ENCODE assay signal across 10 cellular contexts in the genomic region with DNA sequence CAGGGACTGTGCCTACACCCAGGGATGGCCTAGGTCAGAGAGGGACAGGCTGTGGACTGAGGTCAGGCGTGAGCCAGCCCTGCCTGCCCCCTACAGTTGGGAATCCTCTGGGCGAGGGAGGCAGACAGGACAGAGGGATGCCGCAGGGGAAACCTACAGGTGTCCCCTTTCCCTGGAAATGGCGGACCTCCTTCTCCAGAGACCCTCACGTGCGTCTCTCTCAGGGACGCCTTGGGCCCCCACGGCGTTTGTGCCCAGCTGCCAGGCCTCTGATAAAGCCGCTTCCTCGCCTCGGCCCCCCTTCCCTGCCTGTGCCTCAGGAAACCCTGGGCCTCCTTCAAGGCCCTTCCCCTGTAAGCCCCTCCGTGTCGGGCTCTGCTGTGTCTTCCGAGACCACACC.
A peak's percentile ranks its signal among the peaks of the same experiment; 100 is the strongest.
DNase-seq lines count a peak whose midpoint lies in the region; ATAC-seq and TF ChIP-seq lines count a peak whose summit lies in the region.
"Had no signal": no experiment of that assay in that cellular context is flagged by ENCODE, and none has a peak within 500 bp of the region (broad histone marks: within the 10 kb centered on the region; RNA-seq: fewer than 3 reads in every experiment).

No MANE protein-coding gene starts in this region.

- peak overlapping the region; percentile 73 for H3K27ac Mint-ChIP-seq in activated CD4-positive, alpha-beta T cell treated with anti-CD3 and anti-CD28 coated beads for 36 hours
- H3K27ac Mint-ChIP-seq in chondrocyte (ENCODE audit: unreplicated experiment): peak overlapping the region; percentile 95

- no peaks in the 10 kb centered on the region for H3K9me3 ChIP-seq in muscle layer of colon (ENCODE audit: low read length)
- no peaks in the 10 kb centered on the region for H3K9me3 ChIP-seq in tibial nerve

- H3K36me3 Mint-ChIP-seq in activated CD4-positive, alpha-beta T cell treated with anti-CD3 and anti-CD28 coated beads for 36 hours (ENCODE audit: low read depth): no peaks in the 10 kb centered on the region
- no peaks in the 10 kb centered on the region for H3K36me3 Mint-ChIP-seq in chondrocyte (ENCODE audit: low read depth)

- H3K27me3 Mint-ChIP-seq in activated CD4-positive, alpha-beta T cell treated with anti-CD3 and anti-CD28 coated beads for 36 hours: no peaks in the 10 kb centered on the region
- H3K27me3 Mint-ChIP-seq in chondrocyte (ENCODE audit: low read depth): no peaks in the 10 kb centered on the region

- POLR2A ChIA-PET in activated CD4-positive, alpha-beta T cell treated with anti-CD3 and anti-CD28 coated beads for 36 hours (lab: Charles Lee): no interaction called here

- no peaks in the 10 kb centered on the region for H3K9me3 Mint-ChIP-seq in activated CD4-positive, alpha-beta T cell treated with anti-CD3 and anti-CD28 coated beads for 36 hours (ENCODE audit: low read depth)
- H3K9me3 Mint-ChIP-seq in chondrocyte (ENCODE audit: low read depth): no peaks in the 10 kb centered on the region
- H3K9me3 Mint-ChIP-seq: nephron progenitor cell had no signal

- H3K27ac ChIP-seq in muscle layer of colon (ENCODE audit: low read depth, low read length) (peak overlapping the region; percentile 82), tibial nerve (peak overlapping the region; percentile 81 to 96 (median 92))

- H3K4me3 Mint-ChIP-seq in activated CD4-positive, alpha-beta T cell treated with anti-CD3 and anti-CD28 coated beads for 36 hours: no peak overlapping the region
- peak overlapping the region; percentile 12 for H3K4me3 Mint-ChIP-seq in chondrocyte (ENCODE audit: unreplicated experiment)
- H3K4me3 Mint-ChIP-seq: nephron progenitor cell had no signal

- CTCF ChIA-PET in activated CD4-positive, alpha-beta T cell treated with anti-CD3 and anti-CD28 coated beads for 36 hours (lab: Charles Lee): no interaction called here

- no peaks in the 10 kb centered on the region for H3K36me3 ChIP-seq in muscle layer of colon (ENCODE audit: insufficient read depth, low read length)
- no peaks in the 10 kb centered on the region for H3K36me3 ChIP-seq in tibial nerve

- ATAC-seq in activated CD4-positive, alpha-beta T cell treated with anti-CD3 and anti-CD28 coated beads for 36 hours: no peak
- no peak for ATAC-seq in omental fat pad (ENCODE audit: low FRiP score)

- DNase-seq in activated CD4-positive, alpha-beta T cell treated with anti-CD3 and anti-CD28 coated beads for 36 hours: no peak
- no peak for DNase-seq in activated CD4-positive, alpha-beta T cell treated with anti-CD3 and anti-CD28 coated beads for 4 hours
- DNase-seq in chondrocyte (ENCODE audit: low spot score) (no peak), tibial nerve (ENCODE audit: low spot score in 2 of 2) (no peak), omental fat pad (ENCODE audit: low spot score) (no peak), dedifferentiated amniotic fluid mesenchymal stem cell (ENCODE audit: extremely low spot score) (no peak), NCI-H2196 (lab: John Stamatoyannopoulos, UW; ENCODE audit: unreplicated experiment) (no peak)
- DNase-seq: NCI-H526, nephron progenitor cell had no signal

- H3K4me3 ChIP-seq in muscle layer of colon (ENCODE audit: low read depth in 1 of 2, low read length in 2 of 2): peak overlapping the region; percentile 6 to 44
- peak overlapping the region; percentile 20 to 50 (median 30) for H3K4me3 ChIP-seq in tibial nerve

- TF ChIP-seq CTCF in chondrocyte (IDR thresholded peaks at IDR 0.05): no peak
- no peak for TF ChIP-seq CTCF in tibial nerve (IDR thresholded peaks at IDR 0.05)
- no peak for TF ChIP-seq CTCF in omental fat pad (IDR thresholded peaks at IDR 0.05)

- no peak overlapping the region for H3K9ac ChIP-seq in muscle layer of colon (ENCODE audit: low read length)

- TF ChIP-seq EP300 in tibial nerve (IDR thresholded peaks at IDR 0.05): no peak

- intact Hi-C loops in activated CD4-positive, alpha-beta T cell treated with anti-CD3 and anti-CD28 coated beads for 36 hours (cut with DNase I, micrococcal nuclease): loop anchor here in 1 of 2 experiments (5.0 kb wide), 1 partner anchor 388 kb away; the partner anchor contains the start of gene BRD3

- H3K27me3 ChIP-seq in muscle layer of colon (ENCODE audit: control insufficient read depth in 1 of 2, insufficient read depth in 2 of 2, low read length in 2 of 2) (no peaks in the 10 kb centered on the region), tibial nerve (no peaks in the 10 kb centered on the region)

- WGBS in tibial nerve, 2 donors: 70 to 72% methylated on average over 15 of the region's 15 CpGs

- H3K4me1 Mint-ChIP-seq in activated CD4-positive, alpha-beta T cell treated with anti-CD3 and anti-CD28 coated beads for 36 hours: peaks cover 15% of the 10 kb centered on the region
- peaks cover 47% of the 10 kb centered on the region for H3K4me1 Mint-ChIP-seq in chondrocyte (ENCODE audit: low read depth)

- H3K4me1 ChIP-seq in muscle layer of colon (ENCODE audit: insufficient read depth, low read length): peaks cover 37% of the 10 kb centered on the region
- H3K4me1 ChIP-seq in tibial nerve: peaks cover 3 to 57% (median 26%) of the 10 kb centered on the region in 4 donors

- TF ChIP-seq POLR2A in tibial nerve (IDR thresholded peaks at IDR 0.05): no peak
